Comparison of ENCODE assay signal across 1 cellular context in the genomic region with DNA sequence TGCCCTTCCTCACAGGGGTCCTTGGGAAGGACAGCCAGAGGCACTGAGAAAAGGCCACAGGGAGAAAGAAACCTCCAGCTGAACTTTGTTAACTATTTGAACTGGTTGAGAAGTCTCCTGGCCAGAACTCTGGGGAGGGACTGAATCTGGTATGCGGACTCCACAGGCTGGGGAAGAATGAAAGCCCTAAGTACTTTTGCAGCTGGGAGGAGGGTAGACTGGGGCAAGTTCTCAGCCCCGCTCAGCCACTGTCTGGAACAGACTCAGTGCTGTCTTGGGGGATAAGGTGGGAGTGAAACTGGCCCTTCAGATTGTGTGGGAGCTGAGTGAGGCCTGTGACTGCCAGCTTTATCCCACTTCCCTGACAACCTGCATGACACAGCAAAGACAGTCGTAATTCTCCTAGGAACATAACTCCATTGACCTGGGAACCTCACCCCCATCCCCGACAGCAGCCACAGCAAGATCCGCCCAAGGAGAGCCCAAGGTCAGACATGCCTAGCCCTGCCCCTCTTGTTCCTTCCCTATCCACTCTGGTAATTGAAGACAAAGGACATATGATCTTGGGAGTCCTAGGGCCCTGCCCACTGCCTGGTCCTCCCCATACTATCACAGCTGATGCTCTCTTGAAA.
TF ChIP-seq lines count a peak whose summit lies in the region.

No MANE protein-coding gene starts in this region.

TF ChIP-seq in H1, 55 proteins besides CTCF, POLR2A, EP300 and RAD21:
- TF ChIP-seq SIX5 (IDR thresholded peaks at IDR 0.05; ENCODE audit: low read depth, low read length) = no peak
- TF ChIP-seq BRCA1 (IDR thresholded peaks at IDR 0.05; ENCODE audit: low read depth, low read length) = no peak
- TF ChIP-seq E2F6 (IDR thresholded peaks at IDR 0.05) = no peak
- no peak for TF ChIP-seq ATF2 (IDR thresholded peaks at IDR 0.05; ENCODE audit: low read length)
